1 cellular context compared by ENCODE assay signal in the genomic region with DNA sequence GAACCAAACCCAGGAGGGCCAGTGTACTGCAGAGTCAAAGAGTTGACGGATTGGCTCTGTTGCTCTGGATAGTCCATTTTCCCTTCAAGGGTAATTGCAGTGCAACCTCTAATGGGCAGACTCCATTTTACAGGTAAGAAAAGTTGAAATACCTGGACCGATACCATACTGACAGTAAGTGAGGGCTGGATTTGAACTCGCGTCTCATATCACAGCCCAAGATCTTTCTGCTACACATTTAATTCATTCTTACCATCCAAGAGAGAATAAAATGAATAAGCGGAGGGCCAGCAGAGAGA.
A peak's percentile ranks its signal among the peaks of the same experiment; 100 is the strongest.
TF ChIP-seq lines count a peak whose summit lies in the region.

No MANE protein-coding gene starts in this region.

TF ChIP-seq in HepG2, 621 proteins besides CTCF, POLR2A, EP300 and RAD21:
- no peak for TF ChIP-seq MAFK (conservative IDR thresholded peaks at IDR 0.05 in 1 of 2, IDR thresholded peaks at IDR 0.05 in 1 of 2; ENCODE audit: low read length in 2 of 2)
- TF ChIP-seq ZNF816 (CRISPR knock-in tag; IDR thresholded peaks at IDR 0.05; ENCODE audit: borderline replicate concordance), result 0 out of 2 replicates have a peak, but pooled peaks have one; percentile 58
- TF ChIP-seq ZNF17 (CRISPR knock-in tag; IDR thresholded peaks at IDR 0.05), result no peak
- 0 out of 2 replicates have a peak, but pooled peaks have one; percentile 16 for TF ChIP-seq ZNF850 (CRISPR knock-in tag; conservative IDR thresholded peaks at IDR 0.05)
- TF ChIP-seq ZSCAN29 (CRISPR knock-in tag; conservative IDR thresholded peaks at IDR 0.05), result no peak
- no peak for TF ChIP-seq XBP1 (CRISPR knock-in tag; IDR thresholded peaks at IDR 0.05)
- TF ChIP-seq MTF2 (CRISPR knock-in tag; IDR thresholded peaks at IDR 0.05; ENCODE audit: borderline replicate concordance), result 0 out of 2 replicates have a peak, but pooled peaks have one; percentile 63
- TF ChIP-seq, protein P1, sequence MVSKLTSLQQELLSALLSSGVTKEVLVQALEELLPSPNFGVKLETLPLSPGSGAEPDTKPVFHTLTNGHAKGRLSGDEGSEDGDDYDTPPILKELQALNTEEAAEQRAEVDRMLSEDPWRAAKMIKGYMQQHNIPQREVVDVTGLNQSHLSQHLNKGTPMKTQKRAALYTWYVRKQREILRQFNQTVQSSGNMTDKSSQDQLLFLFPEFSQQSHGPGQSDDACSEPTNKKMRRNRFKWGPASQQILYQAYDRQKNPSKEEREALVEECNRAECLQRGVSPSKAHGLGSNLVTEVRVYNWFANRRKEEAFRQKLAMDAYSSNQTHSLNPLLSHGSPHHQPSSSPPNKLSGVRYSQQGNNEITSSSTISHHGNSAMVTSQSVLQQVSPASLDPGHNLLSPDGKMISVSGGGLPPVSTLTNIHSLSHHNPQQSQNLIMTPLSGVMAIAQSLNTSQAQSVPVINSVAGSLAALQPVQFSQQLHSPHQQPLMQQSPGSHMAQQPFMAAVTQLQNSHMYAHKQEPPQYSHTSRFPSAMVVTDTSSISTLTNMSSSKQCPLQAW (CRISPR knock-in tag; IDR thresholded peaks at IDR 0.05), result peak; percentile 10; the same call in 1 of the 2 replicates
- no peak for TF ChIP-seq NKX3-1 (CRISPR knock-in tag; IDR thresholded peaks at IDR 0.05)
